1 cellular context compared by ENCODE assay signal in the genomic region with DNA sequence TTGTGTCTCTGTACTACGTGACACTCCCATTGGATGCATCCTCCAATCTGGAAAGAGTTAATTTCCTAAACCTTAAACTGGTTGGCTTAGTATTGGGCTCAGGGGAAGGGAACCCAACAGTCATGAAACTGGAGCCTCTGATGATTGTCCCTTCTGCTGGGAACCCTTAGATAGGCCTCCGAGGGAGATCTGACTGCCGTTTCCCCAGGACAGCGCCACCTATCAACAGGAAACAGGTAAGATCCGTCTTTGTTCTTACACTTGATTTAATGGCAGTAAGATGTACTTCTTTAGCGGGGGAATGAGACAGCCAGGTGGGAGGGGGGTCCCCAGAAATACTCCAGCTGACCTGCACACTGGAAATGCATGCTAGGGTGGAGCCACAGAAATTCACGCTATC.
TF ChIP-seq lines count a peak whose summit lies in the region.

No MANE protein-coding gene starts in this region.

TF ChIP-seq in GM12878, 131 proteins besides CTCF, POLR2A, EP300 and RAD21 (continued from another document):
- TF ChIP-seq, protein P1, sequence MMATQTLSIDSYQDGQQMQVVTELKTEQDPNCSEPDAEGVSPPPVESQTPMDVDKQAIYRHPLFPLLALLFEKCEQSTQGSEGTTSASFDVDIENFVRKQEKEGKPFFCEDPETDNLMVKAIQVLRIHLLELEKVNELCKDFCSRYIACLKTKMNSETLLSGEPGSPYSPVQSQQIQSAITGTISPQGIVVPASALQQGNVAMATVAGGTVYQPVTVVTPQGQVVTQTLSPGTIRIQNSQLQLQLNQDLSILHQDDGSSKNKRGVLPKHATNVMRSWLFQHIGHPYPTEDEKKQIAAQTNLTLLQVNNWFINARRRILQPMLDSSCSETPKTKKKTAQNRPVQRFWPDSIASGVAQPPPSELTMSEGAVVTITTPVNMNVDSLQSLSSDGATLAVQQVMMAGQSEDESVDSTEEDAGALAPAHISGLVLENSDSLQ (IDR thresholded peaks at IDR 0.05): no peak
- TF ChIP-seq, protein P2, sequence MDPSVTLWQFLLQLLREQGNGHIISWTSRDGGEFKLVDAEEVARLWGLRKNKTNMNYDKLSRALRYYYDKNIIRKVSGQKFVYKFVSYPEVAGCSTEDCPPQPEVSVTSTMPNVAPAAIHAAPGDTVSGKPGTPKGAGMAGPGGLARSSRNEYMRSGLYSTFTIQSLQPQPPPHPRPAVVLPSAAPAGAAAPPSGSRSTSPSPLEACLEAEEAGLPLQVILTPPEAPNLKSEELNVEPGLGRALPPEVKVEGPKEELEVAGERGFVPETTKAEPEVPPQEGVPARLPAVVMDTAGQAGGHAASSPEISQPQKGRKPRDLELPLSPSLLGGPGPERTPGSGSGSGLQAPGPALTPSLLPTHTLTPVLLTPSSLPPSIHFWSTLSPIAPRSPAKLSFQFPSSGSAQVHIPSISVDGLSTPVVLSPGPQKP (IDR thresholded peaks at IDR 0.05; ENCODE audit: low read depth, low read length): no peak
- TF ChIP-seq PML (IDR thresholded peaks at IDR 0.05; ENCODE audit: low read length) (no peak), ZNF622 (IDR thresholded peaks at IDR 0.05) (no peak), FOXM1 (IDR thresholded peaks at IDR 0.05; ENCODE audit: low read depth, low read length) (no peak), IKZF2 (IDR thresholded peaks at IDR 0.05) (no peak), RB1 (IDR thresholded peaks at IDR 0.05; ENCODE audit: borderline replicate concordance) (no peak), NBN (IDR thresholded peaks at IDR 0.05) (no peak), GATAD2B (conservative IDR thresholded peaks at IDR 0.05; ENCODE audit: low read depth) (no peak)
- TF ChIP-seq, protein P3, sequence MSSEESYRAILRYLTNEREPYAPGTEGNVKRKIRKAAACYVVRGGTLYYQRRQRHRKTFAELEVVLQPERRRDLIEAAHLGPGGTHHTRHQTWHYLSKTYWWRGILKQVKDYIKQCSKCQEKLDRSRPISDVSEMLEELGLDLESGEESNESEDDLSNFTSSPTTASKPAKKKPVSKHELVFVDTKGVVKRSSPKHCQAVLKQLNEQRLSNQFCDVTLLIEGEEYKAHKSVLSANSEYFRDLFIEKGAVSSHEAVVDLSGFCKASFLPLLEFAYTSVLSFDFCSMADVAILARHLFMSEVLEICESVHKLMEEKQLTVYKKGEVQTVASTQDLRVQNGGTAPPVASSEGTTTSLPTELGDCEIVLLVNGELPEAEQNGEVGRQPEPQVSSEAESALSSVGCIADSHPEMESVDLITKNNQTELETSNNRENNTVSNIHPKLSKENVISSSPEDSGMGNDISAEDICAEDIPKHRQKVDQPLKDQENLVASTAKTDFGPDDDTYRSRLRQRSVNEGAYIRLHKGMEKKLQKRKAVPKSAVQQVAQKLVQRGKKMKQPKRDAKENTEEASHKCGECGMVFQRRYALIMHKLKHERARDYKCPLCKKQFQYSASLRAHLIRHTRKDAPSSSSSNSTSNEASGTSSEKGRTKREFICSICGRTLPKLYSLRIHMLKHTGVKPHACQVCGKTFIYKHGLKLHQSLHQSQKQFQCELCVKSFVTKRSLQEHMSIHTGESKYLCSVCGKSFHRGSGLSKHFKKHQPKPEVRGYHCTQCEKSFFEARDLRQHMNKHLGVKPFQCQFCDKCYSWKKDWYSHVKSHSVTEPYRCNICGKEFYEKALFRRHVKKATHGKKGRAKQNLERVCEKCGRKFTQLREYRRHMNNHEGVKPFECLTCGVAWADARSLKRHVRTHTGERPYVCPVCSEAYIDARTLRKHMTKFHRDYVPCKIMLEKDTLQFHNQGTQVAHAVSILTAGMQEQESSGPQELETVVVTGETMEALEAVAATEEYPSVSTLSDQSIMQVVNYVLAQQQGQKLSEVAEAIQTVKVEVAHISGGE (CRISPR knock-in tag; IDR thresholded peaks at IDR 0.05): no peak
- TF ChIP-seq, protein P4, sequence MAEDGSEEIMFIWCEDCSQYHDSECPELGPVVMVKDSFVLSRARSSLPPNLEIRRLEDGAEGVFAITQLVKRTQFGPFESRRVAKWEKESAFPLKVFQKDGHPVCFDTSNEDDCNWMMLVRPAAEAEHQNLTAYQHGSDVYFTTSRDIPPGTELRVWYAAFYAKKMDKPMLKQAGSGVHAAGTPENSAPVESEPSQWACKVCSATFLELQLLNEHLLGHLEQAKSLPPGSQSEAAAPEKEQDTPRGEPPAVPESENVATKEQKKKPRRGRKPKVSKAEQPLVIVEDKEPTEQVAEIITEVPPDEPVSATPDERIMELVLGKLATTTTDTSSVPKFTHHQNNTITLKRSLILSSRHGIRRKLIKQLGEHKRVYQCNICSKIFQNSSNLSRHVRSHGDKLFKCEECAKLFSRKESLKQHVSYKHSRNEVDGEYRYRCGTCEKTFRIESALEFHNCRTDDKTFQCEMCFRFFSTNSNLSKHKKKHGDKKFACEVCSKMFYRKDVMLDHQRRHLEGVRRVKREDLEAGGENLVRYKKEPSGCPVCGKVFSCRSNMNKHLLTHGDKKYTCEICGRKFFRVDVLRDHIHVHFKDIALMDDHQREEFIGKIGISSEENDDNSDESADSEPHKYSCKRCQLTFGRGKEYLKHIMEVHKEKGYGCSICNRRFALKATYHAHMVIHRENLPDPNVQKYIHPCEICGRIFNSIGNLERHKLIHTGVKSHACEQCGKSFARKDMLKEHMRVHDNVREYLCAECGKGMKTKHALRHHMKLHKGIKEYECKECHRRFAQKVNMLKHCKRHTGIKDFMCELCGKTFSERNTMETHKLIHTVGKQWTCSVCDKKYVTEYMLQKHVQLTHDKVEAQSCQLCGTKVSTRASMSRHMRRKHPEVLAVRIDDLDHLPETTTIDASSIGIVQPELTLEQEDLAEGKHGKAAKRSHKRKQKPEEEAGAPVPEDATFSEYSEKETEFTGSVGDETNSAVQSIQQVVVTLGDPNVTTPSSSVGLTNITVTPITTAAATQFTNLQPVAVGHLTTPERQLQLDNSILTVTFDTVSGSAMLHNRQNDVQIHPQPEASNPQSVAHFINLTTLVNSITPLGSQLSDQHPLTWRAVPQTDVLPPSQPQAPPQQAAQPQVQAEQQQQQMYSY (CRISPR knock-in tag; IDR thresholded peaks at IDR 0.05): no peak
